ENCODE assay signal across 8 cellular contexts in genomic region chr16:2663553-2664521, GRCh38. TPM values are rescaled to one million over a fixed set of nuclear protein-coding genes. Genes with fewer than 3 reads are reported as not detected.
DNase-seq lines count a peak whose midpoint lies in the region; ATAC-seq and TF ChIP-seq lines count a peak whose summit lies in the region.

No MANE protein-coding gene starts in this region.

- H3K27ac Mint-ChIP-seq in brain (peak overlapping the region in 3 of 5 experiments; percentile 4 to 81 (median 71)), natural killer cell (peak overlapping the region in 1 of 2 donors; percentile 93)

- peaks cover 9% of the 10 kb centered on the region for H3K36me3 Mint-ChIP-seq in brain
- peaks cover 8% of the 10 kb centered on the region for H3K36me3 Mint-ChIP-seq in natural killer cell

- H3K4me3 Mint-ChIP-seq in brain (peak overlapping the region in 2 of 5 experiments; percentile 7 to 24), natural killer cell (no peak overlapping the region)

- DNase-seq in OCI-M1 (lab: John Stamatoyannopoulos, UW) (peak; percentile 69), natural killer cell (no peak), NCI-H82 (lab: John Stamatoyannopoulos, UW) (no peak), Ammon's horn (ENCODE audit: low spot score) (no peak), posterior cingulate gyrus (no peak), ACHN (no peak)

- H3K9me3 Mint-ChIP-seq in brain (peaks cover 0 to 3% (median 0%) of the 10 kb centered on the region in 5 experiments), natural killer cell (no peaks in the 10 kb centered on the region)

- H3K27me3 Mint-ChIP-seq in brain (no peaks in the 10 kb centered on the region), natural killer cell (ENCODE audit: low read depth in 2 of 2) (no peaks in the 10 kb centered on the region)

- in situ Hi-C loops in ACHN (cut with HindIII; ENCODE audit: low pct_ligation_motif_present, low pct_unique_long_range_greater_than_20kb, low sequenced_read_pairs), result no loop called here

- H3K4me1 Mint-ChIP-seq in brain (peaks cover 36% of the 10 kb centered on the region), natural killer cell (peaks cover 11 to 25% of the 10 kb centered on the region in 2 donors)

- intact Hi-C loops in natural killer cell (cut with micrococcal nuclease) (loop anchor here (10.0 kb wide), 1 partner anchor 659 kb away; the partner anchor contains the start of gene ZNF598), posterior cingulate gyrus (cut with DNase I) (no loop called here)

- peak overlapping the region; percentile 27; the same call in 1 of the 2 replicates for H3K27ac ChIP-seq in C4-2B

- peak in 2 of 3 donors; percentile 84 to 85 for ATAC-seq in natural killer cell

- TF ChIP-seq CTCF in C4-2B (conservative IDR thresholded peaks at IDR 0.05) (no peak), brain (conservative IDR thresholded peaks at IDR 0.05) (no peak), natural killer cell (IDR thresholded peaks at IDR 0.05) (no peak)

RNA-seq across cellular contexts. Expression of gene KCTD5, which starts 18.5 kb away (rescaled TPM):
- polyA plus RNA-seq in brain (ENCODE audit: insufficient read depth, low read depth, low replicate concordance), result 34.9 TPM
- 10 to 100 TPM; 34.2 to 37.9 (median 36.5) TPM for total RNA-seq in natural killer cell

RNA-seq across cellular contexts. Expression of gene PRSS27, which starts 56.2 kb away (rescaled TPM):
- 5.2 TPM for polyA plus RNA-seq in brain (ENCODE audit: insufficient read depth, low read depth, low replicate concordance)
- total RNA-seq in natural killer cell, result 1 to 10 TPM in 2 of 3 donors, under 1 TPM in 1; 0.42 to 1.3 (median 1.2) TPM
